In the genomic region with DNA sequence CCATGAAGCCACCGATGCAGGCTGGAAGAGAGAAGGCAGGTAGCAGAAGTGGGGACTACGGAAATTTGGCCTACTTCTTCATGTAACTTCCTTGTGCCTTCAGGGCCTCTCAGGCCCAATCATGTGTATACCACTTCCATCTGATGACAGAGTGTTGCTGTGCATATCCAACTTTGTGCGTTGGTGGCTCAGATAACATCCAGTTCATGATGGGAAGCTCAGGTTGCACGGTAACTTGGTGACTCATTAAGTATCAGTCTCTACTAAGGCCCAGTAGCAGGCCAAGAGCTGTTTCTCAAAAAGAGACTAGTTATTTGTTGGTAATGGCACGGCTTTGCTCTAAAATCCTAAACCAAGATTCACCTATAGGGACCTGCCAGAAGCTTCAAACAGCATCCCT, we compare ENCODE assay signal across 26 cellular contexts.
A peak's percentile ranks its signal among the peaks of the same experiment; 100 is the strongest.
DNase-seq lines count a peak whose midpoint lies in the region; ATAC-seq and TF ChIP-seq lines count a peak whose summit lies in the region.
"Had no signal": no experiment of that assay in that cellular context is flagged by ENCODE, and none has a peak within 500 bp of the region (broad histone marks: within the 10 kb centered on the region; RNA-seq: fewer than 3 reads in every experiment).

No MANE protein-coding gene starts in this region.

- H3K36me3 Mint-ChIP-seq in activated CD4-positive, alpha-beta T cell treated with anti-CD3 and anti-CD28 coated beads, Interleukin-2, amount 10 ng/mL, durations not matched to agents 24 days and 14 days (ENCODE audit: low read depth), result peaks cover 36% of the 10 kb centered on the region

- no peak overlapping the region for H3K4me3 Mint-ChIP-seq in activated CD4-positive, alpha-beta T cell treated with anti-CD3 and anti-CD28 coated beads, Interleukin-2, amount 10 ng/mL, durations not matched to agents 24 days and 14 days
- H3K4me3 Mint-ChIP-seq: CD14-positive monocyte; CD8-positive, alpha-beta memory T cell had no signal

- H3K27ac ChIP-seq in OCI-LY3 (ENCODE audit: low read length), result peak overlapping the region; percentile 75
- H3K27ac ChIP-seq in adrenal gland, result no peak overlapping the region
- H3K27ac ChIP-seq: HL-60, RWPE1 had no signal

- peak overlapping the region; percentile 11; the same call in 1 of the 2 replicates for H2AFZ ChIP-seq in OCI-LY3 (ENCODE audit: low read depth, low read length)

- H3K4me3 ChIP-seq in OCI-LY3 (ENCODE audit: low read length) (no peak overlapping the region; the same call in 1 of the 2 replicates), epithelial cell of esophagus (ENCODE audit: low read length) (no peak overlapping the region), adrenal gland (no peak overlapping the region)

- H3K4me1 ChIP-seq in OCI-LY3 (ENCODE audit: low read length) (peaks cover 17% of the 10 kb centered on the region), adrenal gland (replicated peaks in 1 of 2) (no peaks in the 10 kb centered on the region)
- H3K4me1 ChIP-seq: BE2C had no signal

- TF ChIP-seq CTCF in OCI-LY3 (IDR thresholded peaks at IDR 0.05; ENCODE audit: low read depth, low read length) (no peak), epithelial cell of esophagus (IDR thresholded peaks at IDR 0.05; ENCODE audit: insufficient read depth, low read depth, low read length, missing control alignments) (no peak), adrenal gland (IDR thresholded peaks at IDR 0.05) (no peak)

- no peak overlapping the region for H3K27ac Mint-ChIP-seq in activated CD4-positive, alpha-beta T cell treated with anti-CD3 and anti-CD28 coated beads, Interleukin-2, amount 10 ng/mL, durations not matched to agents 24 days and 14 days
- H3K27ac Mint-ChIP-seq: CD14-positive monocyte had no signal

- H3K9me3 Mint-ChIP-seq in activated CD4-positive, alpha-beta T cell treated with anti-CD3 and anti-CD28 coated beads, Interleukin-2, amount 10 ng/mL, durations not matched to agents 24 days and 14 days, result no peaks in the 10 kb centered on the region
- H3K9me3 Mint-ChIP-seq: CD8-positive, alpha-beta memory T cell had no signal

- no peaks in the 10 kb centered on the region for H3K27me3 Mint-ChIP-seq in activated CD4-positive, alpha-beta T cell treated with anti-CD3 and anti-CD28 coated beads, Interleukin-2, amount 10 ng/mL, durations not matched to agents 24 days and 14 days
- H3K27me3 Mint-ChIP-seq: CD8-positive, alpha-beta memory T cell had no signal

- H3K27me3 ChIP-seq in OCI-LY3 (ENCODE audit: low read depth, low read length), result no peaks in the 10 kb centered on the region
- no peaks in the 10 kb centered on the region for H3K27me3 ChIP-seq in adrenal gland
- H3K27me3 ChIP-seq: BE2C had no signal

- H3K79me2 ChIP-seq in OCI-LY3 (ENCODE audit: low read length), result no peaks in the 10 kb centered on the region

- H3K36me3 ChIP-seq in OCI-LY3 (replicated peaks; ENCODE audit: low read depth, low read length), result peaks cover 11% of the 10 kb centered on the region
- H3K36me3 ChIP-seq in adrenal gland (replicated peaks in 1 of 2), result peaks cover 0 to 39% of the 10 kb centered on the region in 2 donors

- H3K9me3 ChIP-seq in OCI-LY3 (ENCODE audit: insufficient read depth, low read length), result no peaks in the 10 kb centered on the region
- H3K9me3 ChIP-seq in adrenal gland (replicated peaks in 1 of 3), result no peaks in the 10 kb centered on the region
- H3K9me3 ChIP-seq: BE2C had no signal

- TF ChIP-seq POLR2A in adrenal gland (IDR thresholded peaks at IDR 0.05), result no peak

- H3K4me1 Mint-ChIP-seq in activated CD4-positive, alpha-beta T cell treated with anti-CD3 and anti-CD28 coated beads, Interleukin-2, amount 10 ng/mL, durations not matched to agents 24 days and 14 days, result peaks cover 8% of the 10 kb centered on the region
- H3K4me1 Mint-ChIP-seq: CD14-positive monocyte had no signal

- H3K9ac ChIP-seq in OCI-LY3 (ENCODE audit: low read length), result no peak overlapping the region

- ATAC-seq in HG02588 (IDR thresholded peaks at IDR 0.05; ENCODE audit: unreplicated experiment), result no peak
- ATAC-seq: HCT116, HepG2, Panc1 had no signal

- intact Hi-C loops in activated CD4-positive, alpha-beta T cell treated with anti-CD3 and anti-CD28 coated beads, Interleukin-2, amount 10 ng/mL, durations not matched to agents 24 days and 14 days (cut with micrococcal nuclease), result no loop called here
- intact Hi-C loops in adrenal gland (cut with DNase I), result no loop called here

- H3K4me2 ChIP-seq in OCI-LY3 (ENCODE audit: low read length), result peak overlapping the region; percentile 33

- WGBS in adrenal gland, 4 donors, result 61 to 86% (median 67%) methylated on average over 3 to 5 of the region's 5 CpGs

- peak; percentile 47 for DNase-seq in activated CD4-positive, alpha-beta T cell treated with anti-CD3 and anti-CD28 coated beads, Interleukin-2, amount 10 ng/mL, durations not matched to agents 24 days and 14 days
- no peak for DNase-seq in activated CD4-positive, alpha-beta T cell treated with anti-CD3 and anti-CD28 coated beads for 48 hours
- DNase-seq in epithelial cell of esophagus (ENCODE audit: low read depth) (peak; percentile 24), NCI-H2107 treated with DMSO at 0.1 percent for 48 hours (lab: John Stamatoyannopoulos, UW; ENCODE audit: unreplicated experiment) (no peak), adrenal gland (no peak)
- DNase-seq: 8988T; ACHN; BE2C; CD8-positive, alpha-beta memory T cell; DMS 273 treated with DMSO at 0.1 percent for 48 hours; DMS79; EL; GDM1; KBM-7; MM.1S; NCI-H2029; NCI-H526 treated with DMSO at 0.1 percent for 48 hours; SHP77 had no signal

- H4K20me1 ChIP-seq in OCI-LY3 (ENCODE audit: insufficient read depth, low read length), result no peaks in the 10 kb centered on the region

Comparison
In these comparisons a context has a peak if more than half of its experiments do, and no peak if none do; other contexts are left out.
1. DNase-seq: peak in activated CD4-positive, alpha-beta T cell treated with anti-CD3 and anti-CD28 coated beads, Interleukin-2, amount 10 ng/mL, durations not matched to agents 24 days and 14 days (single experiment) and epithelial cell of esophagus (single experiment); none in activated CD4-positive, alpha-beta T cell treated with anti-CD3 and anti-CD28 coated beads for 48 hours (single experiment), NCI-H2107 treated with DMSO at 0.1 percent for 48 hours (single experiment) and adrenal gland (0 of 7).